ENCODE assay signal across 30 cellular contexts in the genomic region with DNA sequence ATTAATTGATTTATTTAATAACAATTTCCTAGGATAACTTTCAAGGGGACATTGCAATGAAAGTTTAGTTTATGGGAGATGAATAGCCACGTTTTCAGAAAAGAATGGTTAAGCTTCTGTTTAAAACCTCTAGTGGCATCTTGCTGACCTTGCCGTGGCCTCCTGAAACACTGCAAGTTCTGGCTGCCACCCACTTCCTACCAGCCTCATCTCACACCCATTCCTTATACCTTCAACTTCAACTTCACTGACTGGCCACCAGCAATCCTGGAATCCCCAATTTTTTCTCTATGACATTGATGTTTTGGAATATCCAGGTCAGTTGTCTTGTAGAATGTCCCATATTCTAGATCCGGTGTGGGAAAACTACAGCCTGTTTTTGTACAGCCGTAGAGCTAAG.
"Had no signal": no experiment of that assay in that cellular context is flagged by ENCODE, and none has a peak within 500 bp of the region (broad histone marks: within the 10 kb centered on the region; RNA-seq: fewer than 3 reads in every experiment).

No MANE protein-coding gene starts in this region.

- H3K36me3 ChIP-seq: brain microvascular endothelial cell, esophagus muscularis mucosa, gastrocnemius medialis, heart left ventricle, WERI-Rb-1 had no signal

- ATAC-seq: activated CD4-positive, CD25-positive, alpha-beta regulatory T cell treated with anti-CD3 and anti-CD28 coated beads, Interleukin-2, amount 50 U/mL, for 24 hours; activated T-cell treated with anti-CD3 and anti-CD28 coated beads, Interleukin-2, amount 50 U/mL, for 4 hours; effector memory CD8-positive, alpha-beta T cell; gastrocnemius medialis; heart left ventricle had no signal

- H3K9me3 Mint-ChIP-seq: activated B cell treated with CpG ODN at 0.5 μM for 24 hours; activated naive CD4-positive, alpha-beta T cell treated with anti-CD3 and anti-CD28 coated beads, Interleukin-2, amount 50 U/mL, for 24 hours; activated T-cell treated with anti-CD3 and anti-CD28 coated beads, Interleukin-2, amount 50 U/mL, for 4 hours; central memory CD8-positive, alpha-beta T cell; dendritic cell treated with granulocyte-macrophage colony-stimulating factor and Interleukin-4, amounts not matched to agents 40 ng/mL and 50 ng/mL, for 4 days; effector memory CD8-positive, alpha-beta T cell had no signal

- DNase-seq: activated B cell treated with CpG ODN at 0.5 μM for 24 hours; activated CD4-positive, alpha-beta T cell treated with anti-CD3 and anti-CD28 coated beads for 4 hours; activated CD8-positive, alpha-beta memory T cell treated with anti-CD3 and anti-CD28 coated beads for 24 hours; activated CD8-positive, alpha-beta T cell treated with anti-CD3 and anti-CD28 coated beads for 36 hours; activated effector memory CD4-positive, alpha-beta T cell treated with anti-CD3 and anti-CD28 coated beads, Interleukin-2, amount 50 U/mL, for 16 hours; activated naive CD4-positive, alpha-beta T cell treated with anti-CD3 and anti-CD28 coated beads for 36 hours; activated T-cell treated with anti-CD3 and anti-CD28 coated beads, Interleukin-2, amount 50 U/mL, for 4 hours; amniotic stem cell; anterior cingulate cortex; brain microvascular endothelial cell; dorsolateral prefrontal cortex; effector memory CD8-positive, alpha-beta T cell; erythroblast; foreskin keratinocyte; gastrocnemius medialis; glutamatergic neuron; heart left ventricle; SW 1271; T1000; WERI-Rb-1 had no signal

- H3K4me3 ChIP-seq: coronary artery, dorsolateral prefrontal cortex, esophagus muscularis mucosa, gastrocnemius medialis, heart left ventricle had no signal

- H3K4me1 ChIP-seq: foreskin keratinocyte had no signal

- H3K27me3 Mint-ChIP-seq: activated CD8-positive, alpha-beta T cell treated with anti-CD3 and anti-CD28 coated beads for 36 hours; activated naive CD4-positive, alpha-beta T cell treated with anti-CD3 and anti-CD28 coated beads, Interleukin-2, amount 50 U/mL, for 24 hours; central memory CD8-positive, alpha-beta T cell; dendritic cell treated with granulocyte-macrophage colony-stimulating factor and Interleukin-4, amounts not matched to agents 40 ng/mL and 50 ng/mL, for 4 days; effector memory CD8-positive, alpha-beta T cell; T-cell had no signal

- H3K9me3 ChIP-seq: esophagus muscularis mucosa, gastrocnemius medialis, heart left ventricle had no signal

- H3K27me3 ChIP-seq: brain microvascular endothelial cell, dorsolateral prefrontal cortex, esophagus muscularis mucosa, foreskin keratinocyte had no signal

- H3K4me3 Mint-ChIP-seq: activated B cell treated with CpG ODN at 0.5 μM for 24 hours; activated CD8-positive, alpha-beta T cell treated with anti-CD3 and anti-CD28 coated beads for 36 hours; activated naive CD4-positive, alpha-beta T cell treated with anti-CD3 and anti-CD28 coated beads for 36 hours; activated naive CD4-positive, alpha-beta T cell treated with anti-CD3 and anti-CD28 coated beads, Interleukin-2, amount 50 U/mL, for 24 hours; activated T-cell treated with anti-CD3 and anti-CD28 coated beads, Interleukin-2, amount 50 U/mL, for 4 hours; central memory CD8-positive, alpha-beta T cell; dendritic cell treated with granulocyte-macrophage colony-stimulating factor and Interleukin-4, amounts not matched to agents 40 ng/mL and 50 ng/mL, for 4 days; effector memory CD8-positive, alpha-beta T cell; T-cell; T-helper 1 cell treated with Interleukin-12 subunit alpha and Interleukin-12 subunit beta and Interleukin-4 antibody, amounts not matched to agents 30 μg/mL and 1 μg/mL, for 36 hours; T-helper 2 cell treated with Interferon-gamma antibody and Interleukin-4, amounts not matched to agents 5 μg/mL and 100 μg/mL, for 36 hours had no signal

- H3K27ac Mint-ChIP-seq: activated B cell treated with CpG ODN at 0.5 μM for 24 hours; activated CD8-positive, alpha-beta T cell treated with anti-CD3 and anti-CD28 coated beads for 36 hours; activated naive CD4-positive, alpha-beta T cell treated with anti-CD3 and anti-CD28 coated beads for 36 hours; activated T-helper 2 cell treated with anti-CD3 and anti-CD28 coated beads, Interferon-gamma antibody, Interleukin-2, Interleukin-4, amounts not matched to agents 10 μg/mL and 5 μg/mL and 100 μg/mL, durations not matched to agents 14 hours and 24 hours and 36 hours; dendritic cell treated with granulocyte-macrophage colony-stimulating factor and Interleukin-4, amounts not matched to agents 40 ng/mL and 50 ng/mL, for 4 days; effector memory CD8-positive, alpha-beta T cell; T-helper 1 cell treated with Interleukin-12 subunit alpha and Interleukin-12 subunit beta and Interleukin-4 antibody, amounts not matched to agents 30 μg/mL and 1 μg/mL, for 36 hours; T-helper 2 cell treated with Interferon-gamma antibody and Interleukin-4, amounts not matched to agents 5 μg/mL and 100 μg/mL, for 36 hours had no signal

- H3K36me3 Mint-ChIP-seq: activated naive CD4-positive, alpha-beta T cell treated with anti-CD3 and anti-CD28 coated beads, Interleukin-2, amount 50 U/mL, for 24 hours; T-cell had no signal

- H3K27ac ChIP-seq: brain microvascular endothelial cell, coronary artery, dorsolateral prefrontal cortex, esophagus muscularis mucosa, foreskin keratinocyte, gastrocnemius medialis, heart left ventricle, WERI-Rb-1 had no signal
